8 cellular contexts compared by ENCODE assay signal in the genomic region with DNA sequence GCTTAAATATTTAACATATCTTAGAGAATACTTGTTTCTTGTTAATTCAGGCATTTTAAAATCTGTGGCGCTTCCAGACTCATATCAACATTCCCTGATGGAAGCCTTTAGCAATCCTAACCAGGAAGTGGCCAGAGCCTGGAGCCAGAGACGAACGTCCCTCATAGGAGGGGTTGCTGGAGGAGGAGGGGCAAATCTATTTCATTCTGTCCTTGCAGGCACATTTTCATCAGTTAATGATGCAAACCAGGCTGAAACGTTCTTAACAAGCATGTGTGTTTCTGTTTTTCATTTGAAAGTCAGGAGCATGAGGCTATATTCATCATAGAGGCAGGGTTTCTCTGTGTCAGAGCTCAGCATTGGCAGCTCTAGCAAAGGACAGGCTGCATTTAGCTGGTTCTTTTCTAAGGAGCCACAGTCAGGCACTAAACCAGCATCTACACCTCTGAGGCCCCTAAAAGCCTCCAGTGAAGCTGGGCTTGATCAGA. TPM values are rescaled to one million over a fixed set of nuclear protein-coding genes. Genes with fewer than 3 reads are reported as not detected.
DNase-seq lines count a peak whose midpoint lies in the region; ATAC-seq and TF ChIP-seq lines count a peak whose summit lies in the region.

No MANE protein-coding gene starts in this region.

- no peaks in the 10 kb centered on the region for H3K36me3 Mint-ChIP-seq in T-helper 2 cell treated with Interferon-gamma antibody and Interleukin-4, amounts not matched to agents 5 μg/mL and 100 μg/mL, for 36 hours (ENCODE audit: low read depth)
- no peaks in the 10 kb centered on the region for H3K36me3 Mint-ChIP-seq in stimulated activated effector memory CD8-positive, alpha-beta T cell treated with anti-CD3 and anti-CD28 coated beads, Interleukin-12 subunit alpha, Interleukin-12 subunit beta, amount 100 ng/mL, for 72 hours

- peaks cover 30% of the 10 kb centered on the region for H3K27me3 Mint-ChIP-seq in T-helper 2 cell treated with Interferon-gamma antibody and Interleukin-4, amounts not matched to agents 5 μg/mL and 100 μg/mL, for 36 hours (ENCODE audit: low read depth)

- no peak overlapping the region for H3K4me3 Mint-ChIP-seq in T-helper 2 cell treated with Interferon-gamma antibody and Interleukin-4, amounts not matched to agents 5 μg/mL and 100 μg/mL, for 36 hours
- H3K4me3 Mint-ChIP-seq in stimulated activated effector memory CD8-positive, alpha-beta T cell treated with anti-CD3 and anti-CD28 coated beads, Interleukin-12 subunit alpha, Interleukin-12 subunit beta, amount 100 ng/mL, for 72 hours = no peak overlapping the region

- H3K9me3 ChIP-seq in WERI-Rb-1 (ENCODE audit: severe bottlenecking) (no peaks in the 10 kb centered on the region), right atrium auricular region (no peaks in the 10 kb centered on the region)

- no peaks in the 10 kb centered on the region for H3K36me3 ChIP-seq in WERI-Rb-1
- H3K36me3 ChIP-seq in right atrium auricular region = no peaks in the 10 kb centered on the region

- peak overlapping the region; percentile 76 for H3K27ac ChIP-seq in WERI-Rb-1
- peak overlapping the region; percentile 82 to 91 for H3K27ac ChIP-seq in right atrium auricular region

- no peaks in the 10 kb centered on the region for H3K4me1 Mint-ChIP-seq in T-helper 2 cell treated with Interferon-gamma antibody and Interleukin-4, amounts not matched to agents 5 μg/mL and 100 μg/mL, for 36 hours (ENCODE audit: low read depth)
- H3K4me1 Mint-ChIP-seq in stimulated activated effector memory CD8-positive, alpha-beta T cell treated with anti-CD3 and anti-CD28 coated beads, Interleukin-12 subunit alpha, Interleukin-12 subunit beta, amount 100 ng/mL, for 72 hours = no peaks in the 10 kb centered on the region

- no peak overlapping the region for H3K27ac Mint-ChIP-seq in T-helper 2 cell treated with Interferon-gamma antibody and Interleukin-4, amounts not matched to agents 5 μg/mL and 100 μg/mL, for 36 hours
- no peak overlapping the region for H3K27ac Mint-ChIP-seq in stimulated activated effector memory CD8-positive, alpha-beta T cell treated with anti-CD3 and anti-CD28 coated beads, Interleukin-12 subunit alpha, Interleukin-12 subunit beta, amount 100 ng/mL, for 72 hours

- no peaks in the 10 kb centered on the region for H3K9me3 Mint-ChIP-seq in T-helper 2 cell treated with Interferon-gamma antibody and Interleukin-4, amounts not matched to agents 5 μg/mL and 100 μg/mL, for 36 hours
- H3K9me3 Mint-ChIP-seq in stimulated activated effector memory CD8-positive, alpha-beta T cell treated with anti-CD3 and anti-CD28 coated beads, Interleukin-12 subunit alpha, Interleukin-12 subunit beta, amount 100 ng/mL, for 72 hours = no peaks in the 10 kb centered on the region

- H3K4me3 ChIP-seq in WERI-Rb-1 (ENCODE audit: low read depth, low read length) (peak overlapping the region; percentile 45), right atrium auricular region (peak overlapping the region in 1 of 2 donors; percentile 38), skeletal muscle cell (ENCODE audit: low read depth, low read length) (peak overlapping the region; percentile 15)

- ATAC-seq in stimulated activated effector memory CD8-positive, alpha-beta T cell treated with anti-CD3 and anti-CD28 coated beads, Interleukin-12 subunit alpha, Interleukin-12 subunit beta, amount 100 ng/mL, for 72 hours = no peak

- H3K27me3 ChIP-seq in WERI-Rb-1 (ENCODE audit: insufficient read depth, low read depth, severe bottlenecking) (no peaks in the 10 kb centered on the region), right atrium auricular region (no peaks in the 10 kb centered on the region)

- DNase-seq in H4 (ENCODE audit: low spot score) (peak; percentile 70), WERI-Rb-1 (peak; percentile 71), right atrium auricular region (ENCODE audit: low spot score) (peak; percentile 80), skeletal muscle cell (ENCODE audit: low read depth) (peak; percentile 71), MV-4-11 (lab: John Stamatoyannopoulos, UW) (no peak)
- DNase-seq in activated CD4-positive, CD25-positive, alpha-beta regulatory T cell (lab: John Stamatoyannopoulos, UW) = no peak
- DNase-seq in T-helper 2 cell treated with Interferon-gamma antibody and Interleukin-4, amounts not matched to agents 5 μg/mL and 100 μg/mL, for 36 hours (ENCODE audit: low spot score) = no peak
- DNase-seq in stimulated activated effector memory CD8-positive, alpha-beta T cell treated with anti-CD3 and anti-CD28 coated beads, Interleukin-12 subunit alpha, Interleukin-12 subunit beta, amount 100 ng/mL, for 72 hours (ENCODE audit: low spot score in 2 of 2) = no peak

- TF ChIP-seq CTCF in WERI-Rb-1 (IDR thresholded peaks at IDR 0.05; ENCODE audit: low read depth, low read length) (no peak), right atrium auricular region (IDR thresholded peaks at IDR 0.05) (no peak)

- peaks cover 0 to 31% of the 10 kb centered on the region in 2 donors for H3K4me1 ChIP-seq in right atrium auricular region

RNA-seq across cellular contexts. Expression of a gene that starts 17.8 kb away (rescaled TPM):
- total RNA-seq in H4 (2014; rRNA removed; shearing (Covaris generic)) = 3.9 and 4.0 TPM in 2 replicates
- 1 to 10 TPM; 2.6 TPM for total RNA-seq in right atrium auricular region

RNA-seq across cellular contexts. Expression of a gene that starts 32.5 kb away (rescaled TPM):
- 69.7 and 101 TPM in 2 replicates for total RNA-seq in H4 (2014; rRNA removed; shearing (Covaris generic))
- 10 to 100 TPM; 17.6 to 25.7 TPM for total RNA-seq in right atrium auricular region

RNA-seq across cellular contexts. Expression of a gene that starts 43.8 kb away (rescaled TPM):
- total RNA-seq in H4 (2014; rRNA removed; shearing (Covaris generic)) = 24.6 and 31.4 TPM in 2 replicates
- 1 to 10 TPM; 6.3 to 6.5 TPM for total RNA-seq in right atrium auricular region

Comparison
In these comparisons a context has a peak if more than half of its experiments do, and no peak if none do; other contexts are left out.
1. DNase-seq: peak in H4 (single experiment), WERI-Rb-1 (single experiment), right atrium auricular region (single experiment) and skeletal muscle cell (single experiment); none in activated CD4-positive, CD25-positive, alpha-beta regulatory T cell (0 of 4), MV-4-11 (single experiment), T-helper 2 cell treated with Interferon-gamma antibody and Interleukin-4, amounts not matched to agents 5 μg/mL and 100 μg/mL, for 36 hours (single experiment) and stimulated activated effector memory CD8-positive, alpha-beta T cell treated with anti-CD3 and anti-CD28 coated beads, Interleukin-12 subunit alpha, Interleukin-12 subunit beta, amount 100 ng/mL, for 72 hours (0 of 2).